Comparison of ENCODE assay signal across 16 cellular contexts in the genomic region with DNA sequence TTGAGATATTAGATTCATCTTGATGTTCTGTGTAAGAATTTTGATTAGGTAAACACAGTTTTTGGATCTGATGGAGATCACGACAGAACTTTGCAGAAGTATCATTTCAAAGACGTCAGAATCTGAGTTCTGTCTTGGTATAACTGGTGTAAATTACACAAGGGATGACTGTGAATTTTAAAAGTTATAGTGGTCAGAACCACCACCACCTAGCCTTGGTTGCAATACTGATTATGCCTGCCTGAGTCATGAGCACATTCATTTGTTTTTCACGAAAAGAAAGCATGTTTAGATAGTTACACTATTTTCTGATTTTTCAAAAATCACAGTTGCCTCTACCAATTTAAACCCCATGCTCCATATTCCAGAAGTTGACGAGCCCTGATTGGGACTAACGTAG. TPM values are rescaled to one million over a fixed set of nuclear protein-coding genes. Genes with fewer than 3 reads are reported as not detected.
DNase-seq lines count a peak whose midpoint lies in the region; ATAC-seq, FAIRE-seq and TF ChIP-seq lines count a peak whose summit lies in the region.
"Had no signal": no experiment of that assay in that cellular context is flagged by ENCODE, and none has a peak within 500 bp of the region (broad histone marks: within the 10 kb centered on the region; RNA-seq: fewer than 3 reads in every experiment).

No MANE protein-coding gene starts in this region.

- no peak overlapping the region for H3K4me3 ChIP-seq in bronchial epithelial cell (ENCODE audit: low read depth, low read length)
- H3K4me3 ChIP-seq: neural progenitor cell, upper lobe of left lung had no signal

- H3K9me3 Mint-ChIP-seq in activated CD4-positive, alpha-beta T cell treated with anti-CD3 and anti-CD28 coated beads for 36 hours (ENCODE audit: low read depth), result no peaks in the 10 kb centered on the region
- no peaks in the 10 kb centered on the region for H3K9me3 Mint-ChIP-seq in activated CD4-positive, alpha-beta T cell treated with anti-CD3 and anti-CD28 coated beads, Interleukin-2, amount 10 ng/mL, durations not matched to agents 7 days and 5 days
- H3K9me3 Mint-ChIP-seq in stimulated activated naive B cell treated with anti-CD40 and anti-IgM and Interleukin-4, amounts not matched to agents 10 μg/mL and 1 μg/mL and 100 μg/mL, for 72 hours, result no peaks in the 10 kb centered on the region
- H3K9me3 Mint-ChIP-seq: neural progenitor cell had no signal

- POLR2A ChIA-PET in activated CD4-positive, alpha-beta T cell treated with anti-CD3 and anti-CD28 coated beads for 36 hours (lab: Charles Lee), result no interaction called here
- POLR2A ChIA-PET in activated CD4-positive, alpha-beta T cell treated with anti-CD3 and anti-CD28 coated beads, Interleukin-2, amount 10 ng/mL, durations not matched to agents 7 days and 5 days (lab: Charles Lee), result no interaction called here

- no peak for DNase-seq in activated CD4-positive, alpha-beta T cell treated with anti-CD3 and anti-CD28 coated beads for 36 hours
- no peak for DNase-seq in activated CD4-positive, alpha-beta T cell treated with anti-CD3 and anti-CD28 coated beads, Interleukin-2, amount 10 ng/mL, durations not matched to agents 7 days and 5 days
- no peak for DNase-seq in HTR-8/SVneo (ENCODE audit: insufficient read length, low spot score)
- peak; percentile 36 for DNase-seq in bronchial epithelial cell (ENCODE audit: low read depth)
- peak; percentile 12 for DNase-seq in renal cortical epithelial cell (ENCODE audit: low read depth)
- DNase-seq in NOMO-1 treated with DMSO at 0.1 percent for 48 hours (lab: John Stamatoyannopoulos, UW; ENCODE audit: unreplicated experiment), result no peak
- DNase-seq in stimulated activated naive B cell treated with anti-CD40 and anti-IgM and Interleukin-4, amounts not matched to agents 10 μg/mL and 1 μg/mL and 100 μg/mL, for 72 hours, result no peak
- DNase-seq: activated naive CD4-positive, alpha-beta T cell treated with anti-CD3 and anti-CD28 coated beads, Interleukin-2, amount 50 U/mL, for 16 hours; hypothalamus; NCI-H1092; NCI-H524 treated with DMSO at 0.1 percent for 48 hours; SHP77 treated with DMSO at 0.1 percent for 48 hours; stimulated activated naive CD4-positive, alpha-beta T cell treated with Interleukin-2 at 50 U/mL for 16 hours; upper lobe of left lung had no signal

- no peaks in the 10 kb centered on the region for H3K36me3 ChIP-seq in bronchial epithelial cell (ENCODE audit: control insufficient read depth, insufficient read depth, low read length)

- intact Hi-C loops in activated CD4-positive, alpha-beta T cell treated with anti-CD3 and anti-CD28 coated beads for 36 hours (cut with DNase I, micrococcal nuclease), result loop anchor here in 1 of 2 experiments (5.0 kb wide), 1 partner anchor 37 kb away; no protein-coding TSS in a partner anchor

- H3K4me1 Mint-ChIP-seq in activated CD4-positive, alpha-beta T cell treated with anti-CD3 and anti-CD28 coated beads for 36 hours, result peaks cover 43% of the 10 kb centered on the region
- peaks cover 28% of the 10 kb centered on the region for H3K4me1 Mint-ChIP-seq in activated CD4-positive, alpha-beta T cell treated with anti-CD3 and anti-CD28 coated beads, Interleukin-2, amount 10 ng/mL, durations not matched to agents 7 days and 5 days
- peaks cover 27 to 35% of the 10 kb centered on the region in 2 donors for H3K4me1 Mint-ChIP-seq in stimulated activated naive B cell treated with anti-CD40 and anti-IgM and Interleukin-4, amounts not matched to agents 10 μg/mL and 1 μg/mL and 100 μg/mL, for 72 hours

- no peaks in the 10 kb centered on the region for H3K27me3 ChIP-seq in bronchial epithelial cell (ENCODE audit: control insufficient read depth, insufficient read depth, low read length)
- H3K27me3 ChIP-seq: neural progenitor cell, upper lobe of left lung had no signal

- no peak overlapping the region for H3K4me3 Mint-ChIP-seq in activated CD4-positive, alpha-beta T cell treated with anti-CD3 and anti-CD28 coated beads for 36 hours
- no peak overlapping the region for H3K4me3 Mint-ChIP-seq in activated CD4-positive, alpha-beta T cell treated with anti-CD3 and anti-CD28 coated beads, Interleukin-2, amount 10 ng/mL, durations not matched to agents 7 days and 5 days
- no peak overlapping the region for H3K4me3 Mint-ChIP-seq in stimulated activated naive B cell treated with anti-CD40 and anti-IgM and Interleukin-4, amounts not matched to agents 10 μg/mL and 1 μg/mL and 100 μg/mL, for 72 hours
- H3K4me3 Mint-ChIP-seq: neural progenitor cell had no signal

- CTCF ChIA-PET in activated CD4-positive, alpha-beta T cell treated with anti-CD3 and anti-CD28 coated beads for 36 hours (lab: Charles Lee), result interaction anchor here (1.4 kb wide), 1 partner anchor 296 kb away, joined by 3 read pairs; no protein-coding TSS in a partner anchor
- CTCF ChIA-PET in activated CD4-positive, alpha-beta T cell treated with anti-CD3 and anti-CD28 coated beads, Interleukin-2, amount 10 ng/mL, durations not matched to agents 7 days and 5 days (lab: Charles Lee), result interaction anchor here (0.6 to 1.2 kb wide), 4 partner anchors 14 to 39 kb away, joined by 3 read pairs; no protein-coding TSS in a partner anchor

- peak overlapping the region; percentile 19 for H3K27ac Mint-ChIP-seq in activated CD4-positive, alpha-beta T cell treated with anti-CD3 and anti-CD28 coated beads for 36 hours
- H3K27ac Mint-ChIP-seq in activated CD4-positive, alpha-beta T cell treated with anti-CD3 and anti-CD28 coated beads, Interleukin-2, amount 10 ng/mL, durations not matched to agents 7 days and 5 days, result no peak overlapping the region
- H3K27ac Mint-ChIP-seq in stimulated activated naive B cell treated with anti-CD40 and anti-IgM and Interleukin-4, amounts not matched to agents 10 μg/mL and 1 μg/mL and 100 μg/mL, for 72 hours, result no peak overlapping the region
- H3K27ac Mint-ChIP-seq: neural progenitor cell had no signal

- H3K36me3 Mint-ChIP-seq in activated CD4-positive, alpha-beta T cell treated with anti-CD3 and anti-CD28 coated beads for 36 hours (ENCODE audit: low read depth), result peaks cover 26% of the 10 kb centered on the region
- H3K36me3 Mint-ChIP-seq in activated CD4-positive, alpha-beta T cell treated with anti-CD3 and anti-CD28 coated beads, Interleukin-2, amount 10 ng/mL, durations not matched to agents 7 days and 5 days (ENCODE audit: low read depth), result peaks cover 26% of the 10 kb centered on the region
- H3K36me3 Mint-ChIP-seq in stimulated activated naive B cell treated with anti-CD40 and anti-IgM and Interleukin-4, amounts not matched to agents 10 μg/mL and 1 μg/mL and 100 μg/mL, for 72 hours, result peaks cover 9 to 45% of the 10 kb centered on the region in 2 donors

- ATAC-seq in activated CD4-positive, alpha-beta T cell treated with anti-CD3 and anti-CD28 coated beads for 36 hours, result peak; percentile 53
- ATAC-seq in GM18520 (IDR thresholded peaks at IDR 0.05; ENCODE audit: unreplicated experiment), result no peak
- ATAC-seq in stimulated activated naive B cell treated with anti-CD40 and anti-IgM and Interleukin-4, amounts not matched to agents 10 μg/mL and 1 μg/mL and 100 μg/mL, for 72 hours (replicated peaks), result no peak

- peak; percentile 80 for FAIRE-seq in HTR-8/SVneo (lab: Jason Lieb, UNC)
- no peak for FAIRE-seq in bronchial epithelial cell (lab: Jason Lieb, UNC)

- H3K27me3 Mint-ChIP-seq in activated CD4-positive, alpha-beta T cell treated with anti-CD3 and anti-CD28 coated beads for 36 hours, result no peaks in the 10 kb centered on the region
- no peaks in the 10 kb centered on the region for H3K27me3 Mint-ChIP-seq in activated CD4-positive, alpha-beta T cell treated with anti-CD3 and anti-CD28 coated beads, Interleukin-2, amount 10 ng/mL, durations not matched to agents 7 days and 5 days
- no peaks in the 10 kb centered on the region for H3K27me3 Mint-ChIP-seq in stimulated activated naive B cell treated with anti-CD40 and anti-IgM and Interleukin-4, amounts not matched to agents 10 μg/mL and 1 μg/mL and 100 μg/mL, for 72 hours

- TF ChIP-seq CTCF in bronchial epithelial cell (IDR thresholded peaks at IDR 0.05; ENCODE audit: insufficient read depth, low read length, severe bottlenecking), result no peak

RNA-seq across cellular contexts. Expression of a gene that starts 54.8 kb away (rescaled TPM):
- total RNA-seq in activated CD4-positive, alpha-beta T cell treated with anti-CD3 and anti-CD28 coated beads for 36 hours, result 10 to 100 TPM; 34.0 to 37.9 TPM
- 10 to 100 TPM; 44.6 to 46.0 TPM for total RNA-seq in activated CD4-positive, alpha-beta T cell treated with anti-CD3 and anti-CD28 coated beads, Interleukin-2, amount 10 ng/mL, durations not matched to agents 7 days and 5 days
- total RNA-seq in bronchial epithelial cell (30.8 and 37.8 TPM in 2 replicates), renal cortical epithelial cell (38.2 and 121 TPM in 2 replicates)

Comparison
In these comparisons a context has a peak if more than half of its experiments do, and no peak if none do; other contexts are left out.
1. DNase-seq: peak in bronchial epithelial cell (single experiment) and renal cortical epithelial cell (single experiment); none in activated CD4-positive, alpha-beta T cell treated with anti-CD3 and anti-CD28 coated beads for 36 hours (single experiment), activated CD4-positive, alpha-beta T cell treated with anti-CD3 and anti-CD28 coated beads, Interleukin-2, amount 10 ng/mL, durations not matched to agents 7 days and 5 days (single experiment), HTR-8/SVneo (single experiment), NOMO-1 treated with DMSO at 0.1 percent for 48 hours (single experiment) and stimulated activated naive B cell treated with anti-CD40 and anti-IgM and Interleukin-4, amounts not matched to agents 10 μg/mL and 1 μg/mL and 100 μg/mL, for 72 hours (single experiment).